Comparison of ENCODE assay signal across 5 cellular contexts in the genomic region with DNA sequence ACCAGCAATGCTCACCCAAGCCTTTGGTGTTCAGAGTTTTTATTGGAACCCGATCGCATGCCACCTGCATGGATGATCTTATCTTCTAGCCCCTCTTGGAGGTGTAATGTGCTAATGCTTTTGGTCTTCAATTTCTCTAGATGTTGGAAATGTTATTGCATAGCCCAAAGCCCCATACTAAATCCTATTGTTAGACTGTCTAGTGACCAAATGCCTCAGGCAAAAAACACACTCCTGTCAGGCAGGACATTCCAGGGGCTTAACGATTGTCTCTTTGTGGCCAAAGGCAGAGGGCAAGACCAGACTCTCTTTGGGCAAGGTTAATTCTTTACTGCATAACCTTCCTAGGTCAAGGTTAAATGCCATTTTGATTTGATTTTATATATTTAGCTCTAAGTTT.
"Had no signal": no experiment of that assay in that cellular context is flagged by ENCODE, and none has a peak within 500 bp of the region (broad histone marks: within the 10 kb centered on the region; RNA-seq: fewer than 3 reads in every experiment).

No MANE protein-coding gene starts in this region.

- H2AFZ ChIP-seq: GM23338 had no signal

- H3K4me3 ChIP-seq: GM23338, K562 had no signal

- H3K4me2 ChIP-seq: GM23338 had no signal

- DNase-seq: H9, HCEC 1CT, IMR-90 had no signal
